In genomic region chr11:44286268-44286880, GRCh38 we compare ENCODE assay signal across 8 cellular contexts. TPM values are rescaled to one million over a fixed set of nuclear protein-coding genes. Genes with fewer than 3 reads are reported as not detected.
DNase-seq lines count a peak whose midpoint lies in the region; ATAC-seq and TF ChIP-seq lines count a peak whose summit lies in the region.
"Had no signal": no experiment of that assay in that cellular context is flagged by ENCODE, and none has a peak within 500 bp of the region (broad histone marks: within the 10 kb centered on the region; RNA-seq: fewer than 3 reads in every experiment).

No MANE protein-coding gene starts in this region.

- no peak for TF ChIP-seq EP300 in gastroesophageal sphincter (IDR thresholded peaks at IDR 0.05)

- H3K4me3 ChIP-seq in Panc1 (ENCODE audit: low read depth in 2 of 2, low read length in 2 of 2): no peak overlapping the region
- H3K4me3 ChIP-seq in gastroesophageal sphincter: no peak overlapping the region

- H3K27me3 ChIP-seq in Panc1 (ENCODE audit: control insufficient read depth, insufficient read depth, low read length): no peaks in the 10 kb centered on the region
- peaks cover 8% of the 10 kb centered on the region for H3K27me3 ChIP-seq in gastroesophageal sphincter

- BruUV-seq in Panc1 (replicated peaks; lab: Mats Ljungman, UMichigan): no TSS peak

- no peak for TF ChIP-seq POLR2A in gastroesophageal sphincter (IDR thresholded peaks at IDR 0.05)

- H3K36me3 ChIP-seq in Panc1 (ENCODE audit: control insufficient read depth, insufficient read depth, low read length): no peaks in the 10 kb centered on the region
- H3K36me3 ChIP-seq in gastroesophageal sphincter: no peaks in the 10 kb centered on the region

- H3K27me3 Mint-ChIP-seq in activated T-helper 1 cell treated with anti-CD3 and anti-CD28 coated beads, Interleukin-12 subunit alpha, Interleukin-12 subunit beta, Interleukin-2, Interleukin-4 antibody, amounts not matched to agents 30 ng/mL and 10 ng/mL and 1 ng/mL, durations not matched to agents 14 hours and 24 hours and 36 hours (ENCODE audit: insufficient read depth): peaks cover 14% of the 10 kb centered on the region

- TF ChIP-seq CTCF in GM10266 (IDR thresholded peaks at IDR 0.05; ENCODE audit: control insufficient read depth, insufficient read depth, low read depth, missing control alignments): peak; percentile 97
- TF ChIP-seq CTCF in Panc1 (IDR thresholded peaks at IDR 0.05): peak; percentile 94
- peak; percentile 88 to 92 (median 90) for TF ChIP-seq CTCF in gastroesophageal sphincter (IDR thresholded peaks at IDR 0.05)

- H3K36me3 Mint-ChIP-seq in activated T-helper 1 cell treated with anti-CD3 and anti-CD28 coated beads, Interleukin-12 subunit alpha, Interleukin-12 subunit beta, Interleukin-2, Interleukin-4 antibody, amounts not matched to agents 30 ng/mL and 10 ng/mL and 1 ng/mL, durations not matched to agents 14 hours and 24 hours and 36 hours (ENCODE audit: low read depth): no peaks in the 10 kb centered on the region

- H3K4me1 ChIP-seq in Panc1 (ENCODE audit: control insufficient read depth, insufficient read depth, low read length): peaks cover 4% of the 10 kb centered on the region
- no peaks in the 10 kb centered on the region for H3K4me1 ChIP-seq in gastroesophageal sphincter

- no peak overlapping the region for H3K27ac Mint-ChIP-seq in activated T-helper 1 cell treated with anti-CD3 and anti-CD28 coated beads, Interleukin-12 subunit alpha, Interleukin-12 subunit beta, Interleukin-2, Interleukin-4 antibody, amounts not matched to agents 30 ng/mL and 10 ng/mL and 1 ng/mL, durations not matched to agents 14 hours and 24 hours and 36 hours

- H3K9me3 ChIP-seq in Panc1 (ENCODE audit: control insufficient read depth, insufficient read depth, low read depth, low read length): no peaks in the 10 kb centered on the region
- H3K9me3 ChIP-seq in gastroesophageal sphincter: no peaks in the 10 kb centered on the region

- in situ Hi-C loops in Panc1 (cut with HindIII; ENCODE audit: low pct_unique_long_range_greater_than_20kb, low sequenced_read_pairs): no loop called here

- no peak overlapping the region for H3K4me3 Mint-ChIP-seq in activated T-helper 1 cell treated with anti-CD3 and anti-CD28 coated beads, Interleukin-12 subunit alpha, Interleukin-12 subunit beta, Interleukin-2, Interleukin-4 antibody, amounts not matched to agents 30 ng/mL and 10 ng/mL and 1 ng/mL, durations not matched to agents 14 hours and 24 hours and 36 hours

- no peaks in the 10 kb centered on the region for H3K9me3 Mint-ChIP-seq in activated T-helper 1 cell treated with anti-CD3 and anti-CD28 coated beads, Interleukin-12 subunit alpha, Interleukin-12 subunit beta, Interleukin-2, Interleukin-4 antibody, amounts not matched to agents 30 ng/mL and 10 ng/mL and 1 ng/mL, durations not matched to agents 14 hours and 24 hours and 36 hours

- POLR2A ChIA-PET in Panc1 (lab: Charles Lee): no interaction called here

- ATAC-seq in Panc1 (peak; percentile 87), gastroesophageal sphincter (no peak), HG03045 (IDR thresholded peaks at IDR 0.05; ENCODE audit: unreplicated experiment) (no peak)

- DNase-seq in GM10266 (ENCODE audit: extremely low spot score) (peak; percentile 83), HUDEP-2 (lab: John Stamatoyannopoulos, UW; ENCODE audit: unreplicated experiment in 76 of 76) (peak in 63 of 76 experiments; percentile 6 to 74 (median 32)), Panc1 (ENCODE audit: low read depth, low spot score) (peak; percentile 47), renal cortical epithelial cell (ENCODE audit: low read depth) (peak; percentile 26)
- peak; percentile 38 for DNase-seq in activated T-helper 1 cell treated with anti-CD3 and anti-CD28 coated beads, Interleukin-12 subunit alpha, Interleukin-12 subunit beta, Interleukin-2, Interleukin-4 antibody, amounts not matched to agents 30 ng/mL and 10 ng/mL and 1 ng/mL, durations not matched to agents 14 hours and 24 hours and 36 hours (ENCODE audit: low spot score)

- CTCF ChIA-PET in Panc1 (lab: Charles Lee): interaction anchor here (0.8 to 1.0 kb wide), 3 partner anchors 55 to 253 kb away, joined by 3 to 4 read pairs (median 3); no protein-coding TSS in a partner anchor

- WGBS in gastroesophageal sphincter (ENCODE audit: low coverage in 1 of 2), 2 donors: 54 to 73% methylated on average over 4 to 10 of the region's 10 CpGs

- H3K27ac ChIP-seq in Panc1 (ENCODE audit: low read length) (no peak overlapping the region), gastroesophageal sphincter (no peak overlapping the region)
- H3K27ac ChIP-seq: epithelial cell of prostate had no signal

- H3K4me1 Mint-ChIP-seq in activated T-helper 1 cell treated with anti-CD3 and anti-CD28 coated beads, Interleukin-12 subunit alpha, Interleukin-12 subunit beta, Interleukin-2, Interleukin-4 antibody, amounts not matched to agents 30 ng/mL and 10 ng/mL and 1 ng/mL, durations not matched to agents 14 hours and 24 hours and 36 hours (ENCODE audit: low read depth): no peaks in the 10 kb centered on the region

- intact Hi-C loops in Panc1 (cut with micrococcal nuclease; ENCODE audit: unreplicated experiment): loop anchor here (2.0 to 10.0 kb wide), 2 partner anchors 152 to 252 kb away; no protein-coding TSS in a partner anchor
- intact Hi-C loops in activated T-helper 1 cell treated with anti-CD3 and anti-CD28 coated beads, Interleukin-12 subunit alpha, Interleukin-12 subunit beta, Interleukin-2, Interleukin-4 antibody, amounts not matched to agents 30 ng/mL and 10 ng/mL and 1 ng/mL, durations not matched to agents 14 hours and 24 hours and 36 hours (cut with micrococcal nuclease): loop anchor here (1.0 to 10.0 kb wide), 6 partner anchors 152 to 625 kb away; no protein-coding TSS in a partner anchor

RNA-seq across cellular contexts. Expression of gene ALX4, which starts 23.6 kb away (rescaled TPM):
- 1.0 TPM for total RNA-seq in Panc1 (2021; ENCODE audit: unreplicated experiment)
- 1.2 TPM for polyA plus RNA-seq in Panc1 (2012; ENCODE audit: insufficient read length)
- not detected in 2 replicates for total RNA-seq in activated T-helper 1 cell treated with anti-CD3 and anti-CD28 coated beads, Interleukin-12 subunit alpha, Interleukin-12 subunit beta, Interleukin-2, Interleukin-4 antibody, amounts not matched to agents 30 ng/mL and 10 ng/mL and 1 ng/mL, durations not matched to agents 14 hours and 24 hours and 36 hours
- under 1 TPM in 1 of 4 donors, not detected in 3; 0.31 TPM for total RNA-seq in gastroesophageal sphincter
- not detected in 2 replicates for total RNA-seq in renal cortical epithelial cell

Comparison
In these comparisons a context has a peak if more than half of its experiments do, and no peak if none do; other contexts are left out.
1. DNase-seq: peak in every context shown above with its lines; median percentile 83 in GM10266; 47 in Panc1; 38 in activated T-helper 1 cell treated with anti-CD3 and anti-CD28 coated beads, Interleukin-12 subunit alpha, Interleukin-12 subunit beta, Interleukin-2, Interleukin-4 antibody, amounts not matched to agents 30 ng/mL and 10 ng/mL and 1 ng/mL, durations not matched to agents 14 hours and 24 hours and 36 hours; 32 in HUDEP-2; 26 in renal cortical epithelial cell.